Comparison of ENCODE assay signal across 1 cellular context in the genomic region with DNA sequence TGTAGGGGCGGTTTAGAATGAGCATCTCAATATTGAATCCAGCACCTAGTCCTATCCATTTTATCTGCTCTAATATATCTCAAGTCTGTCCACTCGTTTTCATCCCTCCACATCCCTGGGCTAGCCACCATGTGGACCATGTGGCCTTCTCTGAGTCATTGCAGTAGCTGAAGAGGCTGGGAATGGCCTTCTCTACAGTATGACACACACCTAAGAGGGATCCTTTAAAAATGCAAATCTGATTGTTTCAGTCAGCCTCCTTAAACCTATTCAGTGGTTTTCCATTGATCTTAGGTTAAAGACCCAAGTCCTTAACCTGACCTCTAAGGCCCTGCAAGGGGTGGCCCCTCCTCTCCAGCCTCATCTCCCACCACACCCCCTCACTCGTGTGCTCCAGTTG.
TF ChIP-seq lines count a peak whose summit lies in the region.

No MANE protein-coding gene starts in this region.

TF ChIP-seq in K562, 482 proteins besides CTCF, POLR2A, EP300 and RAD21:
- no peak for TF ChIP-seq ZBTB34 (CRISPR knock-in tag; IDR thresholded peaks at IDR 0.05)
- no peak for TF ChIP-seq ZNF639 (CRISPR knock-in tag; conservative IDR thresholded peaks at IDR 0.05 in 1 of 2, IDR thresholded peaks at IDR 0.05 in 1 of 2)
- TF ChIP-seq RBM14 (IDR thresholded peaks at IDR 0.05; ENCODE audit: borderline replicate concordance, insufficient read depth, low read depth, low read length) = no peak
- TF ChIP-seq IRF9 (tag; IDR thresholded peaks at IDR 0.05) = no peak
- TF ChIP-seq, protein P1, sequence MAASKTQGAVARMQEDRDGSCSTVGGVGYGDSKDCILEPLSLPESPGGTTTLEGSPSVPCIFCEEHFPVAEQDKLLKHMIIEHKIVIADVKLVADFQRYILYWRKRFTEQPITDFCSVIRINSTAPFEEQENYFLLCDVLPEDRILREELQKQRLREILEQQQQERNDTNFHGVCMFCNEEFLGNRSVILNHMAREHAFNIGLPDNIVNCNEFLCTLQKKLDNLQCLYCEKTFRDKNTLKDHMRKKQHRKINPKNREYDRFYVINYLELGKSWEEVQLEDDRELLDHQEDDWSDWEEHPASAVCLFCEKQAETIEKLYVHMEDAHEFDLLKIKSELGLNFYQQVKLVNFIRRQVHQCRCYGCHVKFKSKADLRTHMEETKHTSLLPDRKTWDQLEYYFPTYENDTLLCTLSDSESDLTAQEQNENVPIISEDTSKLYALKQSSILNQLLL (CRISPR knock-in tag; IDR thresholded peaks at IDR 0.05; ENCODE audit: borderline replicate concordance) = no peak
- TF ChIP-seq HOXB6 (CRISPR knock-in tag; IDR thresholded peaks at IDR 0.05; ENCODE audit: borderline replicate concordance) = no peak
- TF ChIP-seq CBX1 (IDR thresholded peaks at IDR 0.05; ENCODE audit: low read depth) = no peak
- no peak for TF ChIP-seq U2AF2 (optimal IDR thresholded peaks at IDR 0.05; ENCODE audit: low read depth, low read length)
- no peak for TF ChIP-seq GABPB1 (CRISPR knock-in tag; IDR thresholded peaks at IDR 0.05)
- TF ChIP-seq RCOR1 (IDR thresholded peaks at IDR 0.05; ENCODE audit: borderline replicate concordance in 1 of 2, low read depth in 2 of 2, low read length in 2 of 2) = no peak
- TF ChIP-seq ZNF444 (CRISPR knock-in tag; IDR thresholded peaks at IDR 0.05) = no peak
- TF ChIP-seq, protein P2, sequence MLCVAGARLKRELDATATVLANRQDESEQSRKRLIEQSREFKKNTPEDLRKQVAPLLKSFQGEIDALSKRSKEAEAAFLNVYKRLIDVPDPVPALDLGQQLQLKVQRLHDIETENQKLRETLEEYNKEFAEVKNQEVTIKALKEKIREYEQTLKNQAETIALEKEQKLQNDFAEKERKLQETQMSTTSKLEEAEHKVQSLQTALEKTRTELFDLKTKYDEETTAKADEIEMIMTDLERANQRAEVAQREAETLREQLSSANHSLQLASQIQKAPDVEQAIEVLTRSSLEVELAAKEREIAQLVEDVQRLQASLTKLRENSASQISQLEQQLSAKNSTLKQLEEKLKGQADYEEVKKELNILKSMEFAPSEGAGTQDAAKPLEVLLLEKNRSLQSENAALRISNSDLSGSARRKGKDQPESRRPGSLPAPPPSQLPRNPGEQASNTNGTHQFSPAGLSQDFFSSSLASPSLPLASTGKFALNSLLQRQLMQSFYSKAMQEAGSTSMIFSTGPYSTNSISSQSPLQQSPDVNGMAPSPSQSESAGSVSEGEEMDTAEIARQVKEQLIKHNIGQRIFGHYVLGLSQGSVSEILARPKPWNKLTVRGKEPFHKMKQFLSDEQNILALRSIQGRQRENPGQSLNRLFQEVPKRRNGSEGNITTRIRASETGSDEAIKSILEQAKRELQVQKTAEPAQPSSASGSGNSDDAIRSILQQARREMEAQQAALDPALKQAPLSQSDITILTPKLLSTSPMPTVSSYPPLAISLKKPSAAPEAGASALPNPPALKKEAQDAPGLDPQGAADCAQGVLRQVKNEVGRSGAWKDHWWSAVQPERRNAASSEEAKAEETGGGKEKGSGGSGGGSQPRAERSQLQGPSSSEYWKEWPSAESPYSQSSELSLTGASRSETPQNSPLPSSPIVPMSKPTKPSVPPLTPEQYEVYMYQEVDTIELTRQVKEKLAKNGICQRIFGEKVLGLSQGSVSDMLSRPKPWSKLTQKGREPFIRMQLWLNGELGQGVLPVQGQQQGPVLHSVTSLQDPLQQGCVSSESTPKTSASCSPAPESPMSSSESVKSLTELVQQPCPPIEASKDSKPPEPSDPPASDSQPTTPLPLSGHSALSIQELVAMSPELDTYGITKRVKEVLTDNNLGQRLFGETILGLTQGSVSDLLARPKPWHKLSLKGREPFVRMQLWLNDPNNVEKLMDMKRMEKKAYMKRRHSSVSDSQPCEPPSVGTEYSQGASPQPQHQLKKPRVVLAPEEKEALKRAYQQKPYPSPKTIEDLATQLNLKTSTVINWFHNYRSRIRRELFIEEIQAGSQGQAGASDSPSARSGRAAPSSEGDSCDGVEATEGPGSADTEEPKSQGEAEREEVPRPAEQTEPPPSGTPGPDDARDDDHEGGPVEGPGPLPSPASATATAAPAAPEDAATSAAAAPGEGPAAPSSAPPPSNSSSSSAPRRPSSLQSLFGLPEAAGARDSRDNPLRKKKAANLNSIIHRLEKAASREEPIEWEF (CRISPR knock-in tag; IDR thresholded peaks at IDR 0.05) = no peak
- no peak for TF ChIP-seq PTBP1 (IDR thresholded peaks at IDR 0.05; ENCODE audit: low read depth, low read length)
- TF ChIP-seq ZNF224 (CRISPR knock-in tag; IDR thresholded peaks at IDR 0.05) = no peak
- TF ChIP-seq POLR2B (IDR thresholded peaks at IDR 0.05; ENCODE audit: low read depth, partially characterized antibody) = no peak
- no peak for TF ChIP-seq ZNF778 (CRISPR knock-in tag; IDR thresholded peaks at IDR 0.05)
- no peak for TF ChIP-seq JUN (IDR thresholded peaks at IDR 0.05; ENCODE audit: borderline replicate concordance, low read depth, low read length)
- TF ChIP-seq JUN (CRISPR knock-in tag; IDR thresholded peaks at IDR 0.05; ENCODE audit: borderline replicate concordance) = no peak
- TF ChIP-seq, protein P3, sequence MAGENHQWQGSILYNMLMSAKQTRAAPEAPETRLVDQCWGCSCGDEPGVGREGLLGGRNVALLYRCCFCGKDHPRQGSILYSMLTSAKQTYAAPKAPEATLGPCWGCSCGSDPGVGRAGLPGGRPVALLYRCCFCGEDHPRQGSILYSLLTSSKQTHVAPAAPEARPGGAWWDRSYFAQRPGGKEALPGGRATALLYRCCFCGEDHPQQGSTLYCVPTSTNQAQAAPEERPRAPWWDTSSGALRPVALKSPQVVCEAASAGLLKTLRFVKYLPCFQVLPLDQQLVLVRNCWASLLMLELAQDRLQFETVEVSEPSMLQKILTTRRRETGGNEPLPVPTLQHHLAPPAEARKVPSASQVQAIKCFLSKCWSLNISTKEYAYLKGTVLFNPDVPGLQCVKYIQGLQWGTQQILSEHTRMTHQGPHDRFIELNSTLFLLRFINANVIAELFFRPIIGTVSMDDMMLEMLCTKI (IDR thresholded peaks at IDR 0.05; ENCODE audit: partially characterized antibody) = no peak
- TF ChIP-seq TGIF2 (CRISPR knock-in tag; IDR thresholded peaks at IDR 0.05) = no peak
- TF ChIP-seq ZMIZ1 (IDR thresholded peaks at IDR 0.05; ENCODE audit: low read depth in 2 of 2, low read length in 2 of 2) = no peak
